14 cellular contexts compared by ENCODE assay signal in the genomic region with DNA sequence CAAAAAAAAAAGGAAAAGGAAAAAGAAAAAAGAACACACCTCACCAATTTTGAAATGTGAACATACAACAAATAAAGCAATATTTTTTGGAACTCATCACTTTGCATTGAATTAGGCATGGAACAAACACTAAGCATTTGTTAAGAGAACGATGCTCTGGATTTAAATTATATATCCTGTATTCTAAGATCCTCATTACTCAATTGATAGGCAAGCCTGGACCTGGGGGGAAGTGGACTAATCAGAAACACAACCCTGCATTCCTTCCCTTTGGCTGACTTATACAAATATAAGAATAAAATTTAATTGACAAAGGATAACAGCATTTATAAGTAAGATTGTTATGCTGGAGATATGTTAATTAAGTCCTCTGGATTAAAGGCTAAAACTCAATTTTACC. TPM values are rescaled to one million over a fixed set of nuclear protein-coding genes. Genes with fewer than 3 reads are reported as not detected.
DNase-seq lines count a peak whose midpoint lies in the region; ATAC-seq and TF ChIP-seq lines count a peak whose summit lies in the region.
"Had no signal": no experiment of that assay in that cellular context is flagged by ENCODE, and none has a peak within 500 bp of the region (broad histone marks: within the 10 kb centered on the region; RNA-seq: fewer than 3 reads in every experiment).

No MANE protein-coding gene starts in this region.

- H3K27ac ChIP-seq in DND-41 (ENCODE audit: low read length) = no peak overlapping the region
- H3K27ac ChIP-seq in PC-3 (ENCODE audit: low read length) = no peak overlapping the region
- H3K27ac ChIP-seq: ascending aorta had no signal

- H3K36me3 ChIP-seq in DND-41 (ENCODE audit: insufficient read depth, low read length) (no peaks in the 10 kb centered on the region), PC-3 (ENCODE audit: low read depth, low read length) (no peaks in the 10 kb centered on the region)
- H3K36me3 ChIP-seq: ascending aorta, thoracic aorta had no signal

- peak overlapping the region; percentile 77 for H3K4me2 ChIP-seq in DND-41 (ENCODE audit: insufficient read depth, low read length)
- peak overlapping the region; percentile 80 for H3K4me2 ChIP-seq in PC-3 (ENCODE audit: low read length)

- H4K20me1 ChIP-seq in DND-41 (ENCODE audit: insufficient read depth, low read length) = peaks cover 4% of the 10 kb centered on the region; the same call in 1 of the 2 replicates
- no peaks in the 10 kb centered on the region for H4K20me1 ChIP-seq in PC-3 (ENCODE audit: low read length)

- H3K9me3 Mint-ChIP-seq in progenitor cell of endocrine pancreas (ENCODE audit: low read depth) = no peaks in the 10 kb centered on the region

- no peak for TF ChIP-seq CTCF in DND-41 (IDR thresholded peaks at IDR 0.05; ENCODE audit: borderline replicate concordance, extremely low read depth, low read length, poor library complexity, severe bottlenecking)
- TF ChIP-seq CTCF in PC-3 (conservative IDR thresholded peaks at IDR 0.05; ENCODE audit: low read depth, low read length) = no peak
- no peak for TF ChIP-seq CTCF in fibroblast of mammary gland (conservative IDR thresholded peaks at IDR 0.05; ENCODE audit: control insufficient read depth, insufficient read depth, low read depth, low read length)
- TF ChIP-seq CTCF in progenitor cell of endocrine pancreas (IDR thresholded peaks at IDR 0.05; ENCODE audit: unreplicated experiment) = no peak

- H3K9me3 ChIP-seq in DND-41 (ENCODE audit: insufficient read depth, low read length, severe bottlenecking) (no peaks in the 10 kb centered on the region), PC-3 (ENCODE audit: low read length) (no peaks in the 10 kb centered on the region)
- H3K9me3 ChIP-seq: ascending aorta, thoracic aorta had no signal

- CTCF ChIA-PET in PC-3 (lab: Charles Lee) = interaction anchor here (0.5 kb wide), 1 partner anchor 39 kb away, joined by 4 read pairs; no protein-coding TSS in a partner anchor

- H3K9ac ChIP-seq in DND-41 (ENCODE audit: low read depth, low read length) (peak overlapping the region; percentile 66), PC-3 (ENCODE audit: low read length) (peak overlapping the region; percentile 70; the same call in 1 of the 2 replicates)

- peak overlapping the region; percentile 8 for H3K4me3 Mint-ChIP-seq in progenitor cell of endocrine pancreas (ENCODE audit: low read depth)

- H3K4me1 Mint-ChIP-seq in progenitor cell of endocrine pancreas (ENCODE audit: low read depth) = peaks cover 15% of the 10 kb centered on the region

- H3K27ac Mint-ChIP-seq in progenitor cell of endocrine pancreas = no peak overlapping the region
- H3K27ac Mint-ChIP-seq: activated CD8-positive, alpha-beta memory T cell treated with anti-CD3 and anti-CD28 coated beads, Interleukin-2, amount 10 ng/mL, durations not matched to agents 7 days and 5 days had no signal

- intact Hi-C loops in PC-3 (cut with micrococcal nuclease) = loop anchor here (2.0 to 5.0 kb wide), 3 partner anchors 33 to 49 kb away; no protein-coding TSS in a partner anchor

- ATAC-seq in DND-41 (ENCODE audit: insufficient read depth, low read depth) (no peak), PC-3 (no peak), HG03442 (IDR thresholded peaks at IDR 0.05; ENCODE audit: unreplicated experiment) (no peak)
- ATAC-seq: activated CD8-positive, alpha-beta memory T cell treated with anti-CD3 and anti-CD28 coated beads, Interleukin-2, amount 10 ng/mL, durations not matched to agents 7 days and 5 days had no signal

- H3K27me3 Mint-ChIP-seq in progenitor cell of endocrine pancreas = peaks cover 3% of the 10 kb centered on the region

- H3K79me2 ChIP-seq in DND-41 (ENCODE audit: insufficient read depth, low read length) (peaks cover 67% of the 10 kb centered on the region), PC-3 (ENCODE audit: low read length) (peaks cover 66% of the 10 kb centered on the region)

- no TSS peak for BruUV-seq in PC-3 (replicated peaks; lab: Mats Ljungman, UMichigan)

- no peaks in the 10 kb centered on the region for H3K36me3 Mint-ChIP-seq in progenitor cell of endocrine pancreas (ENCODE audit: insufficient read depth)

- peaks cover 28% of the 10 kb centered on the region for H3K4me1 ChIP-seq in DND-41 (ENCODE audit: insufficient read depth, low read length)
- H3K4me1 ChIP-seq in PC-3 (ENCODE audit: insufficient read depth, low read length) = peaks cover 28% of the 10 kb centered on the region

- H3K4me3 ChIP-seq in DND-41 (ENCODE audit: low read depth in 1 of 2, low read length in 2 of 2) (peak overlapping the region in 1 of 2 experiments; percentile 66; a peak in 1 of 4 replicates), PC-3 (ENCODE audit: low read length) (peak overlapping the region; percentile 75), fibroblast of mammary gland (ENCODE audit: control insufficient read depth, low read depth, low read length) (peak overlapping the region; percentile 90)

- H3K27me3 ChIP-seq in DND-41 (ENCODE audit: insufficient read depth, low read length, poor library complexity) = peaks cover 21% of the 10 kb centered on the region
- H3K27me3 ChIP-seq in PC-3 (ENCODE audit: low read length) = no peaks in the 10 kb centered on the region

- DNase-seq in DND-41 (no peak), PC-3 (no peak), fibroblast of mammary gland (ENCODE audit: low read depth) (no peak), progenitor cell of endocrine pancreas (ENCODE audit: low spot score, unreplicated experiment) (no peak), occipital lobe (lab: John Stamatoyannopoulos, UW) (no peak), AG20443 (ENCODE audit: low spot score) (no peak), NCI-H446 treated with DMSO at 0.1 percent for 48 hours (lab: John Stamatoyannopoulos, UW) (no peak)
- DNase-seq: activated CD8-positive, alpha-beta memory T cell treated with anti-CD3 and anti-CD28 coated beads, Interleukin-2, amount 10 ng/mL, durations not matched to agents 7 days and 5 days; Kasumi-1; NCI-H510A treated with DMSO at 0.1 percent for 48 hours; T-helper 2 cell had no signal

- no peaks in the 10 kb centered on the region for H3F3A ChIP-seq in PC-3 (ENCODE audit: low read length, unreplicated experiment)

- POLR2A ChIA-PET in PC-3 (lab: Charles Lee; ENCODE audit: unreplicated experiment) = no interaction called here

- H3K9me2 ChIP-seq in PC-3 (replicated peaks; ENCODE audit: low read length) = no peaks in the 10 kb centered on the region

- H2AFZ ChIP-seq in DND-41 (ENCODE audit: low read depth, low read length) (no peak overlapping the region), PC-3 (ENCODE audit: low read length) (0 out of 2 replicates have a peak overlapping the region, but pooled peaks have one; percentile 95)

RNA-seq across cellular contexts. Expression of a gene that starts 2.2 kb away (rescaled TPM):
- 16.4 and 17.1 TPM in 2 replicates for total RNA-seq in PC-3 (2014; rRNA removed)
- total RNA-seq in progenitor cell of endocrine pancreas = 75.2 and 76.5 TPM in 2 replicates
- 81.3 TPM for total RNA-seq in occipital lobe

RNA-seq across cellular contexts. Expression of a gene that starts 19.8 kb away (rescaled TPM):
- total RNA-seq in PC-3 (2014; rRNA removed) (not detected in 2 replicates), progenitor cell of endocrine pancreas (not detected in 2 replicates), occipital lobe (3.7 TPM)
- total RNA-seq: activated CD8-positive, alpha-beta memory T cell treated with anti-CD3 and anti-CD28 coated beads, Interleukin-2, amount 10 ng/mL, durations not matched to agents 7 days and 5 days; ascending aorta had no signal
